9 cellular contexts compared by ENCODE assay signal in genomic region chr1:18556364-18556763, GRCh38.
A peak's percentile ranks its signal among the peaks of the same experiment; 100 is the strongest.
DNase-seq lines count a peak whose midpoint lies in the region; ATAC-seq and TF ChIP-seq lines count a peak whose summit lies in the region.
"Had no signal": no experiment of that assay in that cellular context is flagged by ENCODE, and none has a peak within 500 bp of the region (broad histone marks: within the 10 kb centered on the region; RNA-seq: fewer than 3 reads in every experiment).

No MANE protein-coding gene starts in this region.

- H4K20me1 ChIP-seq in KMS-11 (ENCODE audit: insufficient read depth) = no peaks in the 10 kb centered on the region

- CTCF ChIA-PET in activated naive CD4-positive, alpha-beta T cell treated with anti-CD3 and anti-CD28 coated beads for 36 hours (lab: Charles Lee) = interaction anchor here (1.0 to 3.9 kb wide), 3 partner anchors 9 to 26 kb away, joined by 4 to 19 read pairs (median 12); no protein-coding TSS in a partner anchor

- H3K27ac ChIP-seq in KMS-11 (no peak overlapping the region), psoas muscle (no peak overlapping the region)

- H3K9ac ChIP-seq in KMS-11 = no peak overlapping the region

- H3K4me3 ChIP-seq in KMS-11 (IDR thresholded peaks at IDR 0.05; ENCODE audit: insufficient read depth, low read depth, low read length) (no peak overlapping the region), psoas muscle (no peak overlapping the region)

- H2AFZ ChIP-seq in KMS-11 (ENCODE audit: low read depth) = no peak overlapping the region

- H3K27me3 ChIP-seq in KMS-11 (ENCODE audit: insufficient read depth, low read depth) (peaks cover 24% of the 10 kb centered on the region), psoas muscle (ENCODE audit: insufficient read depth in 3 of 3, low read length in 2 of 3) (peaks cover 0 to 38% (median 12%) of the 10 kb centered on the region in 3 donors)

- intact Hi-C loops in activated naive CD4-positive, alpha-beta T cell treated with anti-CD3 and anti-CD28 coated beads for 36 hours (cut with micrococcal nuclease) = no loop called here
- intact Hi-C loops in psoas muscle (cut with DNase I) = no loop called here

- H3K4me1 Mint-ChIP-seq in brain (peaks cover 30% of the 10 kb centered on the region), nephron progenitor cell (peaks cover 31% of the 10 kb centered on the region)
- H3K4me1 Mint-ChIP-seq in activated naive CD4-positive, alpha-beta T cell treated with anti-CD3 and anti-CD28 coated beads for 36 hours (ENCODE audit: low read depth) = peaks cover 11% of the 10 kb centered on the region

- 67 to 71% (median 68%) methylated on average over 4 of the region's 4 CpGs for WGBS in psoas muscle, 3 donors

- H3K27me3 Mint-ChIP-seq in brain (peaks cover 8% of the 10 kb centered on the region), nephron progenitor cell (ENCODE audit: low read depth, poor library complexity) (peaks cover 54% of the 10 kb centered on the region)
- peaks cover 33% of the 10 kb centered on the region for H3K27me3 Mint-ChIP-seq in activated naive CD4-positive, alpha-beta T cell treated with anti-CD3 and anti-CD28 coated beads for 36 hours (ENCODE audit: low read depth)

- no peaks in the 10 kb centered on the region for H3K79me2 ChIP-seq in KMS-11 (ENCODE audit: insufficient read depth, low read depth)

- H3K4me1 ChIP-seq in KMS-11 (ENCODE audit: low read depth, poor library complexity, severe bottlenecking) = no peaks in the 10 kb centered on the region
- H3K4me1 ChIP-seq in psoas muscle = no peaks in the 10 kb centered on the region

- ATAC-seq in GM19463 (IDR thresholded peaks at IDR 0.05; ENCODE audit: unreplicated experiment) (no peak), psoas muscle (no peak)
- ATAC-seq: T-cell had no signal

- no peaks in the 10 kb centered on the region for H3K9me3 ChIP-seq in psoas muscle

- 0 out of 2 replicates have a peak, but pooled peaks have one; percentile 15 for TF ChIP-seq CTCF in KMS-11 (conservative IDR thresholded peaks at IDR 0.05; ENCODE audit: low read depth, low read length)
- peak; percentile 24 to 57 for TF ChIP-seq CTCF in brain (conservative IDR thresholded peaks at IDR 0.05)
- peak; percentile 32 for TF ChIP-seq CTCF in nephron progenitor cell (IDR thresholded peaks at IDR 0.05)
- TF ChIP-seq CTCF in psoas muscle (IDR thresholded peaks at IDR 0.05) = no peak

- no peaks in the 10 kb centered on the region for H3K36me3 Mint-ChIP-seq in brain
- H3K36me3 Mint-ChIP-seq in nephron progenitor cell (ENCODE audit: low read depth) = no peaks in the 10 kb centered on the region
- H3K36me3 Mint-ChIP-seq in activated naive CD4-positive, alpha-beta T cell treated with anti-CD3 and anti-CD28 coated beads for 36 hours (ENCODE audit: low read depth) = no peaks in the 10 kb centered on the region
- H3K36me3 Mint-ChIP-seq: T-cell had no signal

- H3K27ac Mint-ChIP-seq in brain (no peak overlapping the region), nephron progenitor cell (no peak overlapping the region)
- H3K27ac Mint-ChIP-seq in activated naive CD4-positive, alpha-beta T cell treated with anti-CD3 and anti-CD28 coated beads for 36 hours = no peak overlapping the region
- H3K27ac Mint-ChIP-seq: T-cell had no signal

- H3K9me3 Mint-ChIP-seq in brain (peaks cover 0 to 3% (median 0%) of the 10 kb centered on the region in 5 experiments), nephron progenitor cell (no peaks in the 10 kb centered on the region)
- no peaks in the 10 kb centered on the region for H3K9me3 Mint-ChIP-seq in activated naive CD4-positive, alpha-beta T cell treated with anti-CD3 and anti-CD28 coated beads for 36 hours
- H3K9me3 Mint-ChIP-seq: T-cell had no signal

- no peak overlapping the region for H3K4me2 ChIP-seq in KMS-11

- H3K4me3 Mint-ChIP-seq in brain (no peak overlapping the region), nephron progenitor cell (no peak overlapping the region)
- H3K4me3 Mint-ChIP-seq in activated naive CD4-positive, alpha-beta T cell treated with anti-CD3 and anti-CD28 coated beads for 36 hours = no peak overlapping the region
- H3K4me3 Mint-ChIP-seq: T-cell had no signal

- peak; percentile 18 for DNase-seq in DMS79 treated with DMSO at 0.1 percent for 48 hours (lab: John Stamatoyannopoulos, UW)
- DNase-seq in DMS79 (lab: John Stamatoyannopoulos, UW) = no peak
- no peak for DNase-seq in nephron progenitor cell
- DNase-seq in activated naive CD4-positive, alpha-beta T cell treated with anti-CD3 and anti-CD28 coated beads for 36 hours = no peak
- no peak for DNase-seq in psoas muscle
- DNase-seq: T-cell had no signal

- no peaks in the 10 kb centered on the region for H3K36me3 ChIP-seq in KMS-11 (ENCODE audit: insufficient read depth)
- H3K36me3 ChIP-seq in psoas muscle (ENCODE audit: insufficient read depth in 1 of 2, low read depth in 1 of 2) = no peaks in the 10 kb centered on the region
